In the genomic region with DNA sequence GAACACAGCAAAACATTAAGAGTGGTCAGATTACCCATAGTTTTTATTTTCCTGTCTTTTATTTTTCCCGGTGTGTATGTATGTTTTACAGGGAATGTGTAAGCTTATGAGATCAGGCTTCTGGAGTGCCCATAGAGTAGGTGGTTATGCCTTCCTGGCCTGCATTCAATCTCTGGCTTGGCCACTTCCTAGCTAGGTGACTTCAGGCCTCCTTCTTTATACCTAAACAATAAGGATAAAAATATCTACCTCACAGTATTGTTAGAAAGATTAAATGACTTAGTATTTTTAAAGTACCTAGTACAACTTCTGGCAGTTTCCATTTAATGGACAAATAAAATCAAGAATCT, we compare ENCODE assay signal across 16 cellular contexts. TPM values are rescaled to one million over a fixed set of nuclear protein-coding genes. Genes with fewer than 3 reads are reported as not detected.
A peak's percentile ranks its signal among the peaks of the same experiment; 100 is the strongest.
DNase-seq lines count a peak whose midpoint lies in the region; ATAC-seq, FAIRE-seq and TF ChIP-seq lines count a peak whose summit lies in the region.
"Had no signal": no experiment of that assay in that cellular context is flagged by ENCODE, and none has a peak within 500 bp of the region (broad histone marks: within the 10 kb centered on the region; RNA-seq: fewer than 3 reads in every experiment).

No MANE protein-coding gene starts in this region.

- TF ChIP-seq EP300 in transverse colon (IDR thresholded peaks at IDR 0.05; ENCODE audit: low read depth): no peak

- TF ChIP-seq CTCF in transverse colon (IDR thresholded peaks at IDR 0.05) (no peak), foreskin keratinocyte (conservative IDR thresholded peaks at IDR 0.05) (no peak), GM13976 (IDR thresholded peaks at IDR 0.05; ENCODE audit: borderline replicate concordance, control extremely low read depth, extremely low read depth, insufficient read depth, missing control alignments) (no peak)

- FAIRE-seq in RCC 7860 (lab: Jason Lieb, UNC): peak; percentile 20

- H3K9me3 ChIP-seq in transverse colon: no peaks in the 10 kb centered on the region
- H3K9me3 ChIP-seq: gastroesophageal sphincter had no signal

- 56 to 60% methylated on average over 1 of the region's 1 CpG for WGBS in transverse colon (ENCODE audit: low coverage in 1 of 2), 2 donors

- no peaks in the 10 kb centered on the region for H3K36me3 ChIP-seq in transverse colon
- H3K36me3 ChIP-seq: gastroesophageal sphincter had no signal

- no peak for DNase-seq in RCC 7860 (ENCODE audit: low spot score)
- no peak for DNase-seq in left colon
- no peak for DNase-seq in transverse colon
- DNase-seq in foreskin keratinocyte: no peak
- DNase-seq in GM13976 (ENCODE audit: low spot score): no peak
- DNase-seq: activated CD4-positive, CD25-positive, alpha-beta regulatory T cell treated with anti-CD3 and anti-CD28 coated beads, Interleukin-2, amount 50 U/mL, for 72 hours; activated effector memory CD4-positive, alpha-beta T cell treated with anti-CD3 and anti-CD28 coated beads, Interleukin-2, amount 50 U/mL, for 16 hours; amniotic stem cell; H7; mesendoderm; NCI-H187 treated with DMSO at 0.1 percent for 48 hours; SHP77 treated with DMSO at 0.1 percent for 48 hours; stimulated activated CD4-positive, alpha-beta T cell treated with anti-CD3 and anti-CD28 coated beads, Interleukin-4, amount 100 ng/mL, for 1 hour had no signal

- intact Hi-C loops in left colon (cut with DNase I, micrococcal nuclease): no loop called here
- intact Hi-C loops in transverse colon (cut with DNase I; ENCODE audit: low total_unique reads): no loop called here

- H3K4me1 ChIP-seq in transverse colon (peaks cover 5 to 58% (median 45%) of the 10 kb centered on the region in 4 donors), foreskin keratinocyte (peaks cover 7% of the 10 kb centered on the region)

- ATAC-seq in GM19395 (IDR thresholded peaks at IDR 0.05; ENCODE audit: unreplicated experiment): peak; percentile 11
- ATAC-seq in left colon: peak; percentile 59
- no peak for ATAC-seq in foreskin keratinocyte
- no peak for ATAC-seq in HG03521 (IDR thresholded peaks at IDR 0.05; ENCODE audit: unreplicated experiment)
- ATAC-seq: gastroesophageal sphincter had no signal

- H3K27ac ChIP-seq in transverse colon: peak overlapping the region; percentile 32 to 60 (median 38)
- no peak overlapping the region for H3K27ac ChIP-seq in foreskin keratinocyte

- in situ Hi-C loops in transverse colon (cut with MboI; ENCODE audit: low pct_ligation_motif_present in 1 of 4, low pct_unique_long_range_greater_than_20kb in 1 of 4, low sequenced_read_pairs in 3 of 4): loop anchor here in 1 of 4 donors (25.0 kb wide), 1 partner anchor 103 kb away; no protein-coding TSS in a partner anchor
- in situ Hi-C loops in GM13976 (cut with MboI; ENCODE audit: low sequenced_read_pairs, unreplicated experiment): no loop called here

- no peak for TF ChIP-seq POLR2A in transverse colon (IDR thresholded peaks at IDR 0.05)

- H3K4me3 ChIP-seq in transverse colon: no peak overlapping the region
- H3K4me3 ChIP-seq: gastroesophageal sphincter had no signal

- no peaks in the 10 kb centered on the region for H3K27me3 ChIP-seq in transverse colon
- H3K27me3 ChIP-seq in foreskin keratinocyte: no peaks in the 10 kb centered on the region
- H3K27me3 ChIP-seq: gastroesophageal sphincter had no signal

RNA-seq across cellular contexts. Expression of a gene that starts 42.4 kb away (rescaled TPM):
- total RNA-seq in left colon (10 to 100 TPM; 31.3 to 31.7 TPM), transverse colon (10 to 100 TPM; 29.8 to 60.5 (median 41.2) TPM), foreskin keratinocyte (9.1 and 10.5 TPM in 2 replicates)
- 0.77 and 0.98 TPM in 2 replicates for polyA plus RNA-seq in foreskin keratinocyte

Comparison
In these comparisons a context has a peak if more than half of its experiments do, and no peak if none do; other contexts are left out.
1. ATAC-seq: peak in GM19395 (single experiment) and left colon (single experiment); none in foreskin keratinocyte (single experiment) and HG03521 (single experiment).